16 cellular contexts compared by ENCODE assay signal in the genomic region with DNA sequence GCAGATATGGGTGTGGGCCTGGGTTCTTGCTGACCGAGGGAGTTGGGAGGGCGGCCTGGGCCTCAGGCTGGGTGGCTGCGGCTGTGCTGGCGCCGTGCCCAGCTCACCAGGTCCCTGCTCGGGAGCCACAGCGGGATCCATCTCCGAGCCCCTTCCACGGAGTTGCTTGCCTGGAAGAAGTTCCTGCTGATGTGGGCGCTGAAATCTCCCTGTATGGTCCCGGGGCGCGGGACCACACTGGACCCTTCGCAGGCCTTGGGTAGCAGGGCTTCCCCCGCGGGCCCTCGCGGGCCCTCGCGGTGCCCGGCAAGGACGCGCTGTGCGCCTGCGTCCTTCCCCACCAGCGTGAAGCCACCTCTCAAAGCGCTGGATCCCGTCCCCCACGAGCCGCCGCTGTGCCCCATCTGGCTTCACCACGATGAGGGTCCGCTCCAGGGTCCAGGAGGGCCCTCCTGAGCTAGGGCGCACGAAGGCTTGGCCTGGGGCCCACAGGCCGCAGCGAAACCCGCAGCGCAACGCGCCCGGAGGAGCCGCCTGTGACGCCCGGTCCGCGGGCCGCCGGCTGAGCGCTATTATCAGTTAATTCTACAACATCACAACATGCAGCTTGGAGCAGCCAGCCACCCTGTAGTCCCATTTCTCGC. TPM values are rescaled to one million over a fixed set of nuclear protein-coding genes. Genes with fewer than 3 reads are reported as not detected.
A peak's percentile ranks its signal among the peaks of the same experiment; 100 is the strongest.
DNase-seq lines count a peak whose midpoint lies in the region; ATAC-seq and TF ChIP-seq lines count a peak whose summit lies in the region.
"Had no signal": no experiment of that assay in that cellular context is flagged by ENCODE, and none has a peak within 500 bp of the region (broad histone marks: within the 10 kb centered on the region; RNA-seq: fewer than 3 reads in every experiment).

No MANE protein-coding gene starts in this region.

- ATAC-seq in left ventricle myocardium superior (peak; percentile 73), HG03045 (IDR thresholded peaks at IDR 0.05; ENCODE audit: unreplicated experiment) (no peak)
- ATAC-seq: activated T-helper 17 cell treated with anti-CD3 and anti-CD28 coated beads, Interleukin-2, amount 50 U/mL, for 72 hours had no signal

- H3K4me1 ChIP-seq in stomach = no peaks in the 10 kb centered on the region

- TF ChIP-seq POLR2A in stomach (IDR thresholded peaks at IDR 0.05) = no peak

- in situ Hi-C loops in brain microvascular endothelial cell (cut with HindIII; ENCODE audit: low pct_ligation_motif_present, low sequenced_read_pairs) = no loop called here

- no peak for TF ChIP-seq EP300 in stomach (IDR thresholded peaks at IDR 0.05)

- TF ChIP-seq CTCF in brain microvascular endothelial cell (IDR thresholded peaks at IDR 0.05; ENCODE audit: low read depth, low read length, missing control alignments) (no peak), stomach (IDR thresholded peaks at IDR 0.05) (no peak)

- WGBS in stomach, 5 donors = 30 to 51% (median 36%) methylated on average over 16 to 51 of the region's 51 CpGs

- H3K4me3 ChIP-seq in H7 (ENCODE audit: insufficient read depth, low read depth, low read length) = no peak overlapping the region
- H3K4me3 ChIP-seq in brain microvascular endothelial cell (ENCODE audit: low read depth, low read length) = peak overlapping the region; percentile 15
- H3K4me3 ChIP-seq in stomach = peak overlapping the region; percentile 16 to 34 (median 22)

- H3K27me3 ChIP-seq in H7 (ENCODE audit: control insufficient read depth, insufficient read depth, low read length) = no peaks in the 10 kb centered on the region
- H3K27me3 ChIP-seq in brain microvascular endothelial cell (replicated peaks) = no peaks in the 10 kb centered on the region
- peaks cover 0 to 15% (median 9%) of the 10 kb centered on the region in 3 donors for H3K27me3 ChIP-seq in stomach

- H3K36me3 ChIP-seq in H7 (replicated peaks; ENCODE audit: control insufficient read depth, insufficient read depth, low read length) = no peaks in the 10 kb centered on the region
- H3K36me3 ChIP-seq in brain microvascular endothelial cell (replicated peaks) = no peaks in the 10 kb centered on the region
- H3K36me3 ChIP-seq in stomach = no peaks in the 10 kb centered on the region

- DNase-seq in H7 (peak; percentile 68), brain microvascular endothelial cell (no peak), left ventricle myocardium superior (peak; percentile 31), stomach (no peak), NCI-H82 (lab: John Stamatoyannopoulos, UW) (no peak), NOMO-1 treated with dmso at 0.1 percent for 144 hours (lab: John Stamatoyannopoulos, UW; ENCODE audit: unreplicated experiment) (no peak)
- DNase-seq: C1 segment of cervical spinal cord; cerebellar nuclear complex; foreskin fibroblast; left cardiac atrium; NCI-H1417 treated with DMSO at 0.1 percent for 48 hours; nucleus accumbens; stimulated activated CD4-positive, alpha-beta T cell treated with anti-CD3 and anti-CD28 coated beads, Interleukin-4, amount 100 ng/mL, for 1 hour had no signal

- intact Hi-C loops in left ventricle myocardium superior (cut with micrococcal nuclease) (no loop called here), stomach (cut with DNase I; ENCODE audit: low total_unique reads) (no loop called here)

- H3K27ac ChIP-seq in brain microvascular endothelial cell = no peak overlapping the region
- H3K27ac ChIP-seq in stomach = no peak overlapping the region

- H3K9me3 ChIP-seq in stomach = no peaks in the 10 kb centered on the region

RNA-seq across cellular contexts. Expression of a gene that starts 31.5 kb away (rescaled TPM):
- 2.3 and 3.8 TPM in 2 replicates for total RNA-seq in H7 (2014; rRNA removed; shearing (Covaris generic))
- total RNA-seq in left ventricle myocardium superior = not detected
- total RNA-seq in stomach = 1 to 10 TPM in 2 of 5 donors, under 1 TPM in 1, not detected in 2; 0.87 to 4.6 (median 4.4) TPM
- polyA plus RNA-seq in stomach = under 1 TPM in 2 of 3 donors, not detected in 1; 0.20 to 0.75 TPM
- total RNA-seq: left cardiac atrium, subcutaneous adipose tissue had no signal

RNA-seq across cellular contexts. Expression of a gene that starts 37.0 kb away (rescaled TPM):
- 40.1 and 64.1 TPM in 2 replicates for total RNA-seq in H7 (2014; rRNA removed; shearing (Covaris generic))
- total RNA-seq in left ventricle myocardium superior (11.9 TPM), stomach (100 to 1,000 TPM in 1 of 5 donors, 10 to 100 TPM in 4; 52.2 to 141 (median 64.8) TPM)
- 10 to 100 TPM in 2 of 3 donors, 1 to 10 TPM in 1; 6.3 to 13.0 (median 12.7) TPM for polyA plus RNA-seq in stomach

RNA-seq across cellular contexts. Expression of a gene that starts 43.9 kb away (rescaled TPM):
- 80.5 and 108 TPM in 2 replicates for total RNA-seq in H7 (2014; rRNA removed; shearing (Covaris generic))
- total RNA-seq in left ventricle myocardium superior (118 TPM), stomach (100 to 1,000 TPM in 1 of 5 donors, 10 to 100 TPM in 4; 21.0 to 102 (median 73.9) TPM)
- 10 to 100 TPM; 35.2 to 57.4 (median 42.1) TPM for polyA plus RNA-seq in stomach

Comparison
In these comparisons a context has a peak if more than half of its experiments do, and no peak if none do; other contexts are left out.
1. DNase-seq: peak in H7 (single experiment) and left ventricle myocardium superior (single experiment); none in brain microvascular endothelial cell (single experiment), stomach (single experiment), NCI-H82 (single experiment) and NOMO-1 treated with dmso at 0.1 percent for 144 hours (single experiment).